ENCODE assay signal across 1 cellular context in the genomic region with DNA sequence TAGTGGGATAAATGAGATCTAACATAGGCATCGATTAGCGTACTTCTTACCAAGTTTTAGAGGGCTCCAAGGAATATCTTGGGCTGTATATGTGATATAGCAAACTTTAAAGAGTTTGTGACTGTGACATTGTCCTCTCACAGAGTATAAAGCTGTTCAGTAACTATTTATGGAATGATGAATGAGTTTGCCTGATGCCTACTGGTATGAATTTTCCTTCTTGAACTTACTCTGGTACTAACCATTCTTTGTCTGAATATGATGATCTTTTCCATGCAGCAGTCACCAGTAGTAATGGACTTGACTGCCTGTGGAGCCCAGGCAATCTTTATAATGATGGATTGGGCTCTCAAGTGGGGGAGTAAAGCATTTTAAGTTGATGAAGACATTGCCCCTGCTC.
TF ChIP-seq lines count a peak whose summit lies in the region.

No MANE protein-coding gene starts in this region.

TF ChIP-seq in A549, 52 proteins besides CTCF, POLR2A, EP300 and RAD21:
- TF ChIP-seq, protein P1, sequence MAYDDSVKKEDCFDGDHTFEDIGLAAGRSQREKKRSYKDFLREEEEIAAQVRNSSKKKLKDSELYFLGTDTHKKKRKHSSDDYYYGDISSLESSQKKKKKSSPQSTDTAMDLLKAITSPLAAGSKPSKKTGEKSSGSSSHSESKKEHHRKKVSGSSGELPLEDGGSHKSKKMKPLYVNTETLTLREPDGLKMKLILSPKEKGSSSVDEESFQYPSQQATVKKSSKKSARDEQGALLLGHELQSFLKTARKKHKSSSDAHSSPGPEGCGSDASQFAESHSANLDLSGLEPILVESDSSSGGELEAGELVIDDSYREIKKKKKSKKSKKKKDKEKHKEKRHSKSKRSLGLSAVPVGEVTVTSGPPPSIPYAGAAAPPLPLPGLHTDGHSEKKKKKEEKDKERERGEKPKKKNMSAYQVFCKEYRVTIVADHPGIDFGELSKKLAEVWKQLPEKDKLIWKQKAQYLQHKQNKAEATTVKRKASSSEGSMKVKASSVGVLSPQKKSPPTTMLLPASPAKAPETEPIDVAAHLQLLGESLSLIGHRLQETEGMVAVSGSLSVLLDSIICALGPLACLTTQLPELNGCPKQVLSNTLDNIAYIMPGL (CRISPR knock-in tag; IDR thresholded peaks at IDR 0.05; ENCODE audit: borderline replicate concordance), result no peak
- TF ChIP-seq HDAC2 (IDR thresholded peaks at IDR 0.05) (no peak), ZC3H11A (IDR thresholded peaks at IDR 0.05) (no peak), NR3C1 (IDR thresholded peaks at IDR 0.05) (no peak), EHMT2 (IDR thresholded peaks at IDR 0.05; ENCODE audit: low read depth) (no peak), HEYL (CRISPR knock-in tag; IDR thresholded peaks at IDR 0.05) (no peak), CHD2 (IDR thresholded peaks at IDR 0.05; ENCODE audit: low read length, partially characterized antibody) (no peak), NPAS2 (CRISPR knock-in tag; IDR thresholded peaks at IDR 0.05; ENCODE audit: borderline replicate concordance) (no peak), CEBPB (IDR thresholded peaks at IDR 0.05) (no peak), ZNF302 (CRISPR knock-in tag; IDR thresholded peaks at IDR 0.05) (no peak), ZFP36 (IDR thresholded peaks at IDR 0.05; ENCODE audit: borderline replicate concordance, partially characterized antibody) (no peak), SREBF2 (IDR thresholded peaks at IDR 0.05) (no peak), SMC3 (IDR thresholded peaks at IDR 0.05) (no peak), HOXB5 (CRISPR knock-in tag; IDR thresholded peaks at IDR 0.05) (no peak), POLR2AphosphoS2 (conservative IDR thresholded peaks at IDR 0.05; ENCODE audit: low read length) (no peak), GATA3 (IDR thresholded peaks at IDR 0.05; ENCODE audit: borderline replicate concordance) (no peak)
- TF ChIP-seq, protein P2, sequence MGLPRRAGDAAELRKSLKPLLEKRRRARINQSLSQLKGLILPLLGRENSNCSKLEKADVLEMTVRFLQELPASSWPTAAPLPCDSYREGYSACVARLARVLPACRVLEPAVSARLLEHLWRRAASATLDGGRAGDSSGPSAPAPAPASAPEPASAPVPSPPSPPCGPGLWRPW (IDR thresholded peaks at IDR 0.05), result no peak
- TF ChIP-seq, protein P3, sequence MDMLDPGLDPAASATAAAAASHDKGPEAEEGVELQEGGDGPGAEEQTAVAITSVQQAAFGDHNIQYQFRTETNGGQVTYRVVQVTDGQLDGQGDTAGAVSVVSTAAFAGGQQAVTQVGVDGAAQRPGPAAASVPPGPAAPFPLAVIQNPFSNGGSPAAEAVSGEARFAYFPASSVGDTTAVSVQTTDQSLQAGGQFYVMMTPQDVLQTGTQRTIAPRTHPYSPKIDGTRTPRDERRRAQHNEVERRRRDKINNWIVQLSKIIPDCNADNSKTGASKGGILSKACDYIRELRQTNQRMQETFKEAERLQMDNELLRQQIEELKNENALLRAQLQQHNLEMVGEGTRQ (IDR thresholded peaks at IDR 0.05), result no peak
TF ChIP-seq in A549: peak in this region for 0.
